In the genomic region with DNA sequence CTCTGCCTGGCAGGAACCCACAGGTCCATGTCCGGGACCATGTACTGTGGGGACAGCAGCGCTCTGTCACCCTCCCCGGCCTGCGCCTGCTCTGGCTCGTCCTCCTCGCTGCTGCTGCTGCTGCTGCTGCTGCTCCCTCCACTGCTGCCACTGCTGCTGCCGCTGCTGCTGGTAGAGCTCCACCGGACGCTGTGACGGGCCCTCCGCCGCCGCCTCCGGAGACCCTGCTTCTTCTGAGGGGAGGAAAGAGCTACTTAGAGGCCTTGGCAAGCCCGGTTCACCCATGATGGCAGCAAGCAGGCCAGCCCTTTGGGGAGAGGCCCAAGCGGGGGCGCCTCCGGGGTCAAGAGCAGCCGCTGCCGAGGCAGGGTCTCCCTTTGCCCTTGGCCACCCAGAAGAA, we compare ENCODE assay signal across 9 cellular contexts.
"Had no signal": no experiment of that assay in that cellular context is flagged by ENCODE, and none has a peak within 500 bp of the region (broad histone marks: within the 10 kb centered on the region; RNA-seq: fewer than 3 reads in every experiment).

No MANE protein-coding gene starts in this region.

- H3K4me2 ChIP-seq: GM23338, KMS-11 had no signal

- H3K4me3 ChIP-seq: GM23338 had no signal

- H3K27me3 Mint-ChIP-seq: IgD-negative memory B cell had no signal

- H3K27ac ChIP-seq: KMS-11 had no signal

- H3K9ac ChIP-seq: KMS-11 had no signal

- H3K27ac Mint-ChIP-seq: GM23338, H9, IgD-negative memory B cell had no signal

- H3K4me1 Mint-ChIP-seq: GM23338, H9 had no signal

- H2AFZ ChIP-seq: GM23338 had no signal

- DNase-seq: H9, HCEC 1CT, KBM-7 had no signal

- ATAC-seq: GM23338 had no signal

- H3K4me3 Mint-ChIP-seq: GM23338, H9, IgD-negative memory B cell had no signal

- FAIRE-seq: H1, H54, HTR-8/SVneo had no signal

- H3K9me3 Mint-ChIP-seq: GM23338, H9, IgD-negative memory B cell had no signal
